In the genomic region with DNA sequence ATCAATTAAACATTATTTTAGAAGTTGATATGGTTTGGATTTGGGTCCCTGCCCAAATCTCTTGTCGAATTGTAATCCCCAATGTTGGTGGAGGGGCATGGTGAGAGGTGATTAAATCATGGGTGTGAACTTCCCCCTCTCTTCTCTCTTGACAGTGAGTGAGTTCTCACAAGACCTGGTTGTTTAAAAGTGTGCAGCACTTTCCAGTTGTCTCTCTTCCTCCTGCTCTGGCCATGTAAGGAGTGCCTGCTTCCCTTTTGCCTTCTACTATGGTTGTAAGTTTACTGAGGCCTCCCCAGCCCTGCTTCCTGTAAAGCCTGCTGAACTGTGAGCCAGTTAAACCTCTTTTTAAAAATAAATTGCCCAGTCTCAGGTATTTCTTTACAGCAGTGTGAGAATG, we compare ENCODE assay signal across 17 cellular contexts.
A peak's percentile ranks its signal among the peaks of the same experiment; 100 is the strongest.
DNase-seq lines count a peak whose midpoint lies in the region; ATAC-seq and TF ChIP-seq lines count a peak whose summit lies in the region.
"Had no signal": no experiment of that assay in that cellular context is flagged by ENCODE, and none has a peak within 500 bp of the region (broad histone marks: within the 10 kb centered on the region; RNA-seq: fewer than 3 reads in every experiment).

No MANE protein-coding gene starts in this region.

- TF ChIP-seq CTCF in retinal pigment epithelial cell (conservative IDR thresholded peaks at IDR 0.05; ENCODE audit: low read depth, low read length): no peak
- no peak for TF ChIP-seq CTCF in WERI-Rb-1 (IDR thresholded peaks at IDR 0.05; ENCODE audit: low read depth, low read length)
- TF ChIP-seq CTCF in Caco-2 (IDR thresholded peaks at IDR 0.05; ENCODE audit: insufficient read depth in 1 of 2, low read depth in 1 of 2, low read length in 1 of 2, severe bottlenecking in 1 of 2, unreplicated experiment in 1 of 2): no peak

- no peak overlapping the region for H3K9ac ChIP-seq in adipocyte (ENCODE audit: low read length)
- H3K9ac ChIP-seq: parathyroid adenoma had no signal

- ATAC-seq in GM21526 (IDR thresholded peaks at IDR 0.05; ENCODE audit: low FRiP score, unreplicated experiment) (peak; percentile 96), HG03460 (IDR thresholded peaks at IDR 0.05; ENCODE audit: unreplicated experiment) (peak; percentile 64)
- no peak for ATAC-seq in activated CD8-positive, alpha-beta T cell treated with anti-CD3 and anti-CD28 coated beads, Interleukin-2, amount 10 ng/mL, durations not matched to agents 7 days and 5 days
- ATAC-seq: mucosa of descending colon had no signal

- no peak overlapping the region for H3K27ac Mint-ChIP-seq in activated CD8-positive, alpha-beta T cell treated with anti-CD3 and anti-CD28 coated beads, Interleukin-2, amount 10 ng/mL, durations not matched to agents 7 days and 5 days
- H3K27ac Mint-ChIP-seq in Caco-2 (ENCODE audit: unreplicated experiment): no peak overlapping the region
- H3K27ac Mint-ChIP-seq: activated naive CD8-positive, alpha-beta T cell treated with anti-CD3 and anti-CD28 coated beads, Interleukin-2, amount 10 ng/mL, durations not matched to agents 7 days and 5 days had no signal

- H3K27me3 Mint-ChIP-seq in activated CD8-positive, alpha-beta T cell treated with anti-CD3 and anti-CD28 coated beads, Interleukin-2, amount 10 ng/mL, durations not matched to agents 7 days and 5 days (ENCODE audit: low read depth): no peaks in the 10 kb centered on the region
- no peaks in the 10 kb centered on the region for H3K27me3 Mint-ChIP-seq in Caco-2 (ENCODE audit: insufficient read depth, unreplicated experiment)
- H3K27me3 Mint-ChIP-seq: activated naive CD8-positive, alpha-beta T cell treated with anti-CD3 and anti-CD28 coated beads, Interleukin-2, amount 10 ng/mL, durations not matched to agents 7 days and 5 days had no signal

- H3K27me3 ChIP-seq in adipocyte (replicated peaks; ENCODE audit: control insufficient read depth, insufficient read depth, low read length) (no peaks in the 10 kb centered on the region), WERI-Rb-1 (ENCODE audit: insufficient read depth, low read depth, severe bottlenecking) (no peaks in the 10 kb centered on the region), Caco-2 (replicated peaks; ENCODE audit: control insufficient read depth, insufficient read depth, low read length) (no peaks in the 10 kb centered on the region)
- H3K27me3 ChIP-seq: tibial nerve had no signal

- intact Hi-C loops in Caco-2 (cut with micrococcal nuclease; ENCODE audit: unreplicated experiment): no loop called here

- POLR2A ChIA-PET in activated CD8-positive, alpha-beta T cell treated with anti-CD3 and anti-CD28 coated beads, Interleukin-2, amount 10 ng/mL, durations not matched to agents 7 days and 5 days (lab: Charles Lee): no interaction called here
- POLR2A ChIA-PET in Caco-2 (lab: Charles Lee): no interaction called here

- H3K9me3 ChIP-seq in adipocyte (ENCODE audit: control insufficient read depth, low read length): no peaks in the 10 kb centered on the region
- H3K9me3 ChIP-seq in WERI-Rb-1 (ENCODE audit: severe bottlenecking): no peaks in the 10 kb centered on the region
- H3K9me3 ChIP-seq in Caco-2: no peaks in the 10 kb centered on the region
- H3K9me3 ChIP-seq: mucosa of descending colon, tibial nerve had no signal

- DNase-seq in adipocyte (ENCODE audit: low read depth) (peak; percentile 12), retinal pigment epithelial cell (ENCODE audit: low read depth) (peak; percentile 21), WERI-Rb-1 (no peak), Caco-2 (no peak)
- DNase-seq in activated CD8-positive, alpha-beta T cell treated with anti-CD3 and anti-CD28 coated beads, Interleukin-2, amount 10 ng/mL, durations not matched to agents 7 days and 5 days: no peak
- DNase-seq: activated CD8-positive, alpha-beta memory T cell treated with anti-CD3 and anti-CD28 coated beads, Interleukin-2, amount 50 U/mL, for 4 hours; activated naive CD8-positive, alpha-beta T cell treated with anti-CD3 and anti-CD28 coated beads, Interleukin-2, amount 10 ng/mL, durations not matched to agents 7 days and 5 days; GOT3; mucosa of descending colon; NCI-H1105 treated with DMSO at 0.1 percent for 48 hours; NCI-H524; stimulated activated CD8-positive, alpha-beta memory T cell treated with anti-CD3 and anti-CD28 coated beads, Interleukin-4, amount 100 ng/mL, for 48 hours had no signal

- H3K36me3 Mint-ChIP-seq in activated CD8-positive, alpha-beta T cell treated with anti-CD3 and anti-CD28 coated beads, Interleukin-2, amount 10 ng/mL, durations not matched to agents 7 days and 5 days (ENCODE audit: low read depth): no peaks in the 10 kb centered on the region
- no peaks in the 10 kb centered on the region for H3K36me3 Mint-ChIP-seq in Caco-2 (ENCODE audit: insufficient read depth, unreplicated experiment)

- H3K4me1 Mint-ChIP-seq in activated CD8-positive, alpha-beta T cell treated with anti-CD3 and anti-CD28 coated beads, Interleukin-2, amount 10 ng/mL, durations not matched to agents 7 days and 5 days (ENCODE audit: low read depth): no peaks in the 10 kb centered on the region
- H3K4me1 Mint-ChIP-seq in Caco-2 (ENCODE audit: low read depth, unreplicated experiment): peaks cover 7% of the 10 kb centered on the region
- H3K4me1 Mint-ChIP-seq: activated naive CD8-positive, alpha-beta T cell treated with anti-CD3 and anti-CD28 coated beads, Interleukin-2, amount 10 ng/mL, durations not matched to agents 7 days and 5 days had no signal

- no peak overlapping the region for H3K4me3 Mint-ChIP-seq in activated CD8-positive, alpha-beta T cell treated with anti-CD3 and anti-CD28 coated beads, Interleukin-2, amount 10 ng/mL, durations not matched to agents 7 days and 5 days
- no peak overlapping the region for H3K4me3 Mint-ChIP-seq in Caco-2 (ENCODE audit: unreplicated experiment)
- H3K4me3 Mint-ChIP-seq: activated naive CD8-positive, alpha-beta T cell treated with anti-CD3 and anti-CD28 coated beads, Interleukin-2, amount 10 ng/mL, durations not matched to agents 7 days and 5 days had no signal

- no peaks in the 10 kb centered on the region for H3K36me3 ChIP-seq in adipocyte (ENCODE audit: control insufficient read depth, insufficient read depth, low read length, severe bottlenecking)
- no peaks in the 10 kb centered on the region for H3K36me3 ChIP-seq in WERI-Rb-1
- no peaks in the 10 kb centered on the region for H3K36me3 ChIP-seq in Caco-2 (ENCODE audit: control insufficient read depth, insufficient read depth, low read length)
- H3K36me3 ChIP-seq: tibial nerve had no signal

- no peak overlapping the region for H3K4me3 ChIP-seq in adipocyte (ENCODE audit: low read length)
- no peak overlapping the region for H3K4me3 ChIP-seq in retinal pigment epithelial cell (ENCODE audit: low read length)
- no peak overlapping the region for H3K4me3 ChIP-seq in WERI-Rb-1 (ENCODE audit: low read depth, low read length)
- no peak overlapping the region for H3K4me3 ChIP-seq in Caco-2 (ENCODE audit: low read depth, low read length)
- H3K4me3 ChIP-seq: coronary artery, mucosa of descending colon, tibial nerve had no signal

- no peak overlapping the region for H3K27ac ChIP-seq in WERI-Rb-1
- H3K27ac ChIP-seq: coronary artery, parathyroid adenoma, tibial nerve had no signal

- CTCF ChIA-PET in activated CD8-positive, alpha-beta T cell treated with anti-CD3 and anti-CD28 coated beads, Interleukin-2, amount 10 ng/mL, durations not matched to agents 7 days and 5 days (lab: Charles Lee): no interaction called here
- CTCF ChIA-PET in Caco-2 (lab: Charles Lee): no interaction called here

- H3K4me1 ChIP-seq in adipocyte (ENCODE audit: control insufficient read depth, insufficient read depth, low read length) (no peaks in the 10 kb centered on the region), Caco-2 (no peaks in the 10 kb centered on the region)
- H3K4me1 ChIP-seq: parathyroid adenoma, tibial nerve had no signal

- no TSS peak for BruUV-seq in Caco-2 (replicated peaks; lab: Mats Ljungman, UMichigan)

- H3K9me3 Mint-ChIP-seq in activated CD8-positive, alpha-beta T cell treated with anti-CD3 and anti-CD28 coated beads, Interleukin-2, amount 10 ng/mL, durations not matched to agents 7 days and 5 days (ENCODE audit: insufficient read depth): no peaks in the 10 kb centered on the region
- no peaks in the 10 kb centered on the region for H3K9me3 Mint-ChIP-seq in Caco-2 (ENCODE audit: unreplicated experiment)
- H3K9me3 Mint-ChIP-seq: activated naive CD8-positive, alpha-beta T cell treated with anti-CD3 and anti-CD28 coated beads, Interleukin-2, amount 10 ng/mL, durations not matched to agents 7 days and 5 days had no signal

Comparison
In these comparisons a context has a peak if more than half of its experiments do, and no peak if none do; other contexts are left out.
1. DNase-seq: peak in adipocyte (single experiment) and retinal pigment epithelial cell (single experiment); none in activated CD8-positive, alpha-beta T cell treated with anti-CD3 and anti-CD28 coated beads, Interleukin-2, amount 10 ng/mL, durations not matched to agents 7 days and 5 days (single experiment), WERI-Rb-1 (single experiment) and Caco-2 (0 of 2).